21 cellular contexts compared by ENCODE assay signal in the genomic region with DNA sequence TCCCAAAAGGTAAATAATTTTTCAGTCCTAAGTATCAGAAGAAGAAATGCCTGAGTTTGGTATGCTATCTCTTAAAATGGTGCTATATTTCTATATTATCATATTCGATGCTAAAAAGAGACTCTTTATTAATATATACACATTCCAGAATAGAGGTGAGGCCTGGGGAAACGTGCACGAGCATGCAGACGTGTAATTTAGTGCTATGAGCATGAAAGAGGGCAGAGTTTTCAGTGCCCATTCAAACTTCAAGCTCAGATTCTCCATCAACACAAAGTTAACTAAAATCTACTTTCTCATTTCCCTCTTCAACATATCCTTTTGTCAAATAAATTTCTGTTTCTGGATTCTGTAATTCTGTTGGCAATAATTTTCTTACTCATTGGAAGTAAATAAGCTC.
"Had no signal": no experiment of that assay in that cellular context is flagged by ENCODE, and none has a peak within 500 bp of the region (broad histone marks: within the 10 kb centered on the region; RNA-seq: fewer than 3 reads in every experiment).

No MANE protein-coding gene starts in this region.

- H3K27ac ChIP-seq: ascending aorta, Peyer's patch had no signal

- H3K36me3 ChIP-seq: ascending aorta, Peyer's patch had no signal

- H3K27me3 ChIP-seq: ascending aorta, Peyer's patch had no signal

- H3K4me1 ChIP-seq: ascending aorta had no signal

- H3K4me3 ChIP-seq: ascending aorta, Peyer's patch had no signal

- DNase-seq: activated B cell treated with CpG ODN at 0.5 μM for 24 hours; activated CD4-positive, alpha-beta T cell treated with anti-CD3 and anti-CD28 coated beads for 1 hour; activated CD4-positive, alpha-beta T cell treated with anti-CD3 and anti-CD28 coated beads, Interleukin-2, amount 10 ng/mL, durations not matched to agents 24 days and 14 days; activated CD4-positive, alpha-beta T cell treated with anti-CD3 and anti-CD28 coated beads, Interleukin-2, amount 50 U/mL, for 48 hours; activated CD8-positive, alpha-beta memory T cell treated with anti-CD3 and anti-CD28 coated beads, Interleukin-2, amount 10 ng/mL, durations not matched to agents 7 days and 5 days; activated effector memory CD4-positive, alpha-beta T cell treated with anti-CD3 and anti-CD28 coated beads, Interleukin-2, amount 50 U/mL, for 16 hours; activated naive CD4-positive, alpha-beta T cell treated with Interleukin-2 at 50 U/mL for 16 hours; activated naive CD8-positive, alpha-beta T cell treated with anti-CD3 and anti-CD28 coated beads, Interleukin-2, amount 50 U/mL, for 24 hours; activated T-cell treated with anti-CD3 and anti-CD28 coated beads, Interleukin-2, amount 50 U/mL, for 24 hours; amniotic stem cell; cerebellar nuclear complex; MM.1S; NCI-H1436; NCI-H2029 treated with DMSO at 0.1 percent for 48 hours; NCI-H510A treated with DMSO at 0.1 percent for 48 hours; NCI-H69; NK-92 treated with Interleukin-12 subunit alpha and Interleukin-12 subunit beta, amount 100 ng/mL, for 24 hours; OCI-M1; Peyer's patch; SHP77 treated with DMSO at 0.1 percent for 48 hours had no signal

- H3K9me3 ChIP-seq: ascending aorta, Peyer's patch had no signal
